Comparison of ENCODE assay signal across 29 cellular contexts in genomic region chr14:86086962-86087361, GRCh38.
"Had no signal": no experiment of that assay in that cellular context is flagged by ENCODE, and none has a peak within 500 bp of the region (broad histone marks: within the 10 kb centered on the region; RNA-seq: fewer than 3 reads in every experiment).

No MANE protein-coding gene starts in this region.

- H3K4me3 Mint-ChIP-seq: activated CD4-positive, alpha-beta memory T cell treated with anti-CD3 and anti-CD28 coated beads for 36 hours; activated CD4-positive, alpha-beta T cell treated with anti-CD3 and anti-CD28 coated beads, Interleukin-2, amount 10 ng/mL, durations not matched to agents 24 days and 14 days; central memory CD8-positive, alpha-beta T cell; natural killer cell had no signal

- H3K27me3 Mint-ChIP-seq: activated CD4-positive, alpha-beta memory T cell treated with anti-CD3 and anti-CD28 coated beads for 36 hours; activated CD4-positive, alpha-beta T cell treated with anti-CD3 and anti-CD28 coated beads, Interleukin-2, amount 10 ng/mL, durations not matched to agents 24 days and 14 days; central memory CD8-positive, alpha-beta T cell; progenitor cell of endocrine pancreas had no signal

- H3K4me2 ChIP-seq: hepatocyte had no signal

- H3K36me3 ChIP-seq: breast epithelium, left ventricle myocardium inferior, ovary, transverse colon had no signal

- H3K79me2 ChIP-seq: hepatocyte had no signal

- DNase-seq: activated CD4-positive, alpha-beta memory T cell treated with anti-CD3 and anti-CD28 coated beads for 36 hours; activated CD4-positive, alpha-beta T cell treated with anti-CD3 and anti-CD28 coated beads, Interleukin-2, amount 10 ng/mL, durations not matched to agents 24 days and 14 days; activated CD8-positive, alpha-beta memory T cell treated with anti-CD3 and anti-CD28 coated beads, Interleukin-2, amount 50 U/mL, for 4 hours; activated gamma-delta T cell treated with Interleukin-2 at 50 U/mL for 16 hours; activated naive CD4-positive, alpha-beta T cell treated with anti-CD3 and anti-CD28 coated beads, Interleukin-2, amount 50 U/mL, for 16 hours; activated T-cell treated with anti-CD3 and anti-CD28 coated beads, Interleukin-2, amount 50 U/mL, for 1 hour; effector CD8-positive, alpha-beta T cell; islet precursor cell; left ventricle myocardium inferior; mesendoderm; natural killer cell; ovary; retina; stimulated activated CD4-positive, alpha-beta T cell treated with anti-CD3 and anti-CD28 coated beads, Interleukin-12 subunit alpha, Interleukin-12 subunit beta, amount 100 ng/mL, for 4 hours; stimulated activated CD4-positive, alpha-beta T cell treated with anti-CD3 and anti-CD28 coated beads, Interleukin-4, amount 100 ng/mL, for 1 hour; stimulated activated naive CD8-positive, alpha-beta T cell treated with anti-CD3 and anti-CD28 coated beads, Interleukin-15, Interleukin-2, amounts not matched to agents 100 U/mL and 50 U/mL, for 24 hours; T-helper 9 cell; testis; transverse colon had no signal

- H2AFZ ChIP-seq: hepatocyte had no signal

- H3K4me1 ChIP-seq: breast epithelium, left ventricle myocardium inferior, testis, transverse colon had no signal

- H3K4me3 ChIP-seq: breast epithelium, hepatocyte, left ventricle myocardium inferior, lung, ovary, skin epidermis, testis, transverse colon had no signal

- H3K27ac Mint-ChIP-seq: activated CD4-positive, alpha-beta memory T cell treated with anti-CD3 and anti-CD28 coated beads for 36 hours; activated CD4-positive, alpha-beta T cell treated with anti-CD3 and anti-CD28 coated beads, Interleukin-2, amount 10 ng/mL, durations not matched to agents 24 days and 14 days; natural killer cell; progenitor cell of endocrine pancreas had no signal

- H3K9me3 ChIP-seq: breast epithelium, ovary, testis had no signal

- H3K36me3 Mint-ChIP-seq: natural killer cell had no signal

- H3K27me3 ChIP-seq: breast epithelium, hepatocyte, ovary, testis, transverse colon had no signal

- H3K27ac ChIP-seq: breast epithelium, epithelial cell of prostate, hepatocyte, left ventricle myocardium inferior, ovary, skin epidermis, testis, transverse colon, VCaP had no signal

- ATAC-seq: activated CD4-positive, CD25-positive, alpha-beta regulatory T cell treated with anti-CD3 and anti-CD28 coated beads, Interleukin-2, amount 50 U/mL, for 24 hours; natural killer cell; sciatic nerve; stimulated activated naive CD8-positive, alpha-beta T cell treated with anti-CD3 and anti-CD28 coated beads, Interleukin-15, Interleukin-2, amounts not matched to agents 100 U/mL and 50 U/mL, for 24 hours had no signal

- H3K4me1 Mint-ChIP-seq: activated CD4-positive, alpha-beta T cell treated with anti-CD3 and anti-CD28 coated beads, Interleukin-2, amount 10 ng/mL, durations not matched to agents 24 days and 14 days had no signal
